ENCODE assay signal across 1 cellular context in the genomic region with DNA sequence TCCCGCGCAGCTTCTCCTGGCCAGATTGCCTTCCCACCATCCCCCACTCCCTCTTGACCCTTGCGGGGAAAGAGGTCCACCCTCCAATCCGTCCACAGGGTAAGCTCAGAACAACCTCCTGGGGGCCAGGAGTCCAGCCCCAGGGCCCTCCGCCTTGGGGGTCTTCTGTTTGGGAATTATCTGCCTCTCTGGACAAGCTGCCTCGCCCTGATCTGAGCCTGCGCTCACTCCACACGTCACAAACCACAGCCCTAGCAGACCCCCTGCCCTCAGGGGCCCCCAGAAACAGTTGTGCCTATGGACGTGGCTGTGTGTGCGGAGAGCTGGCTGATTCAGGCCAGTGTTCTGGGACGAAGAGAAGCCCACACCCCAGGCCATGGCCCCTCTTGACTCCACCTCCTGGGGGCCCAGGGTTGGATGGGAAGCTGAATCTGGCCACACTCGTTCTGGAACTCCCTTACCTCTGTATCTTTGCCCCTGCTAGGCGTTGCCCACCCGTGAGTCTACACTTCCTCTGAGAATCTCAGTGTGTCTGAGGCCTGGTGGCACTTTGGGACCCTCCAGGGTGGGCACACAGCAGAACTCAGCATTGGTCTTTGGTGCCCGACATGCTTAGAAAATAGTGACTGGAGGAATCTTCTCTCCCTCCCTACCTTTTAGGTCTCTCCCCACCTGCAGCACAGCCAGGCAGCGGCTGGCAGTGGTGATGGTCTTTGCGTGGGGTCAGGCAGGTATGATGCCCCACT.
TF ChIP-seq lines count a peak whose summit lies in the region.

No MANE protein-coding gene starts in this region.

TF ChIP-seq in H1, 55 proteins besides CTCF, POLR2A, EP300 and RAD21:
- peak; percentile 46 for TF ChIP-seq RNF2 (IDR thresholded peaks at IDR 0.05; ENCODE audit: borderline replicate concordance, low read depth, low read length, missing control alignments, poor library complexity, severe bottlenecking)
- no peak for TF ChIP-seq JUND (IDR thresholded peaks at IDR 0.05; ENCODE audit: low read length)
